16 cellular contexts compared by ENCODE assay signal in genomic region chr3:139577899-139578298, GRCh38. TPM values are rescaled to one million over a fixed set of nuclear protein-coding genes. Genes with fewer than 3 reads are reported as not detected.
"Had no signal": no experiment of that assay in that cellular context is flagged by ENCODE, and none has a peak within 500 bp of the region (broad histone marks: within the 10 kb centered on the region; RNA-seq: fewer than 3 reads in every experiment).

No MANE protein-coding gene starts in this region.

- DNase-seq: activated CD4-positive, alpha-beta T cell treated with anti-CD3 and anti-CD28 coated beads, Interleukin-2, amount 50 U/mL, for 48 hours; activated gamma-delta T cell treated with Interleukin-2 at 50 U/mL for 16 hours; activated naive CD8-positive, alpha-beta T cell treated with anti-CD3 and anti-CD28 coated beads for 36 hours; activated T-cell treated with anti-CD3 and anti-CD28 coated beads, Interleukin-2, amount 50 U/mL, for 4 hours; dorsolateral prefrontal cortex; hypothalamus; mammary epithelial cell; natural killer cell; psoas muscle; right lobe of liver; spleen; stimulated activated CD4-positive, alpha-beta T cell treated with anti-CD3 and anti-CD28 coated beads, Interleukin-1b, Interleukin-23, amount 100 ng/mL, for 48 hours; tibial artery; uterus had no signal

- H3K4me3 Mint-ChIP-seq: activated naive CD8-positive, alpha-beta T cell treated with anti-CD3 and anti-CD28 coated beads for 36 hours; activated T-cell treated with anti-CD3 and anti-CD28 coated beads, Interleukin-2, amount 50 U/mL, for 4 hours; natural killer cell; stimulated activated memory B cell treated with anti-CD40 and anti-IgM and Interleukin-4, amounts not matched to agents 10 μg/mL and 1 μg/mL and 100 μg/mL, for 72 hours had no signal

- H3K4me1 Mint-ChIP-seq: activated naive CD8-positive, alpha-beta T cell treated with anti-CD3 and anti-CD28 coated beads for 36 hours; natural killer cell; stimulated activated memory B cell treated with anti-CD40 and anti-IgM and Interleukin-4, amounts not matched to agents 10 μg/mL and 1 μg/mL and 100 μg/mL, for 72 hours had no signal

- ATAC-seq: activated T-cell treated with anti-CD3 and anti-CD28 coated beads, Interleukin-2, amount 50 U/mL, for 4 hours; left lobe of liver; natural killer cell; psoas muscle; right lobe of liver; stimulated activated memory B cell treated with anti-CD40 and anti-IgM and Interleukin-4, amounts not matched to agents 10 μg/mL and 1 μg/mL and 100 μg/mL, for 72 hours had no signal

- H3K36me3 ChIP-seq: right lobe of liver, uterus had no signal

- H3K27me3 Mint-ChIP-seq: activated naive CD8-positive, alpha-beta T cell treated with anti-CD3 and anti-CD28 coated beads for 36 hours; stimulated activated memory B cell treated with anti-CD40 and anti-IgM and Interleukin-4, amounts not matched to agents 10 μg/mL and 1 μg/mL and 100 μg/mL, for 72 hours had no signal

- H3K27ac Mint-ChIP-seq: activated naive CD8-positive, alpha-beta T cell treated with anti-CD3 and anti-CD28 coated beads for 36 hours; natural killer cell; stimulated activated memory B cell treated with anti-CD40 and anti-IgM and Interleukin-4, amounts not matched to agents 10 μg/mL and 1 μg/mL and 100 μg/mL, for 72 hours had no signal

- H3K36me3 Mint-ChIP-seq: natural killer cell; stimulated activated memory B cell treated with anti-CD40 and anti-IgM and Interleukin-4, amounts not matched to agents 10 μg/mL and 1 μg/mL and 100 μg/mL, for 72 hours had no signal

- H3K4me1 ChIP-seq: uterus had no signal

- H3K9me3 Mint-ChIP-seq: activated naive CD8-positive, alpha-beta T cell treated with anti-CD3 and anti-CD28 coated beads for 36 hours; activated T-cell treated with anti-CD3 and anti-CD28 coated beads, Interleukin-2, amount 50 U/mL, for 4 hours; natural killer cell; stimulated activated memory B cell treated with anti-CD40 and anti-IgM and Interleukin-4, amounts not matched to agents 10 μg/mL and 1 μg/mL and 100 μg/mL, for 72 hours had no signal

- H3K9me3 ChIP-seq: psoas muscle, right lobe of liver, spleen, tibial artery, uterus had no signal

- H3K4me3 ChIP-seq: dorsolateral prefrontal cortex, psoas muscle, right lobe of liver, spleen, tibial artery, uterus had no signal

- H3K27me3 ChIP-seq: dorsolateral prefrontal cortex, right lobe of liver, spleen, tibial artery, uterus had no signal

- H3K27ac ChIP-seq: dorsolateral prefrontal cortex, psoas muscle, right lobe of liver, spleen, tibial artery, uterus had no signal

RNA-seq across cellular contexts. Expression of gene RBP1, which starts 38.4 kb away (rescaled TPM):
- total RNA-seq: activated naive CD8-positive, alpha-beta T cell treated with anti-CD3 and anti-CD28 coated beads for 36 hours; natural killer cell had no signal
